In the genomic region with DNA sequence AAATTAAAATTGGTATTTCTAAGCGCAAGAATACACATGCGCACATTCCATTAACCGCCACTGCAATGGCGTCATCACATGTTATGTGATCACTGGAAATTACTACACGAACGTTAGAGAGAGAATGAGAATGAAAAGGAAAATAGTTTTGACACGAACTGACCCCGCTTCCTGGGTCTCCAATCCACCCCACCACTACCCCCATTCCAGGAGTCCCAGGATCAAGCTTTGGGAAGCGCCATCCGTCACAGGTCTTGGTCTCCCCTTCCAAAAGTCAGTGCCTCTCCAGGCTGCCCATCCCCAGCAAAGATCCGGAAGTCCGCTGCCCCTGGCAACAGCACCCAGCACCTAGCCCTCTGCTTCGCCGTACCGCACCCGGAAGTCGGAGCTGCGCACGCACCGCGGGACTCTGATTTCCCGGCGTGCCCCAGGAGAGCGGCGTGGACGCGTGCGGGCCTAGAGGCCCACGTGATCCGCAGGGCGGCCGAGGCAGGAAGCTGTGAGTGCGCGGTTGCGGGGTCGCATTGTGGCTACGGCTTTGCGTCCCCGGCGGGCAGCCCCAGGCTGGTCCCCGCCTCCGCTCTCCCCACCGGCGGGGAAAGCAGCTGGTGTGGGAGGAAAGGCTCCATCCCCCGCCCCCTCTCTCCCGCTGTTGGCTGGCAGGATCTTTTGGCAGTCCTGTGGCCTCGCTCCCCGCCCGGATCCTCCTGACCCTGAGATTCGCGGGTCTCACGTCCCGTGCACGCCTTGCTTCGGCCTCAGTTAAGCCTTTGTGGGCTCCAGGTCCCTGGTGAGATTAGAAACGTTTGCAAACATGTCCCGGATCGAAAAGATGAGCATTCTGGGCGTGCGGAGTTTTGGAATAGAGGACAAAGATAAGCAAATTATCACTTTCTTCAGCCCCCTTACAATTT, we compare ENCODE assay signal across 1 cellular context.
A peak's percentile ranks its signal among the peaks of the same experiment; 100 is the strongest.
TF ChIP-seq lines count a peak whose summit lies in the region.

Gene RAD50 (plus strand): TSS at position 467 of the 914 bp plus-strand sequence. CDS start 348 bp downstream, at position 815.

TF ChIP-seq in HepG2, 621 proteins besides CTCF, POLR2A, EP300 and RAD21 (continued from another document and continues in another):
- TF ChIP-seq, protein P1, sequence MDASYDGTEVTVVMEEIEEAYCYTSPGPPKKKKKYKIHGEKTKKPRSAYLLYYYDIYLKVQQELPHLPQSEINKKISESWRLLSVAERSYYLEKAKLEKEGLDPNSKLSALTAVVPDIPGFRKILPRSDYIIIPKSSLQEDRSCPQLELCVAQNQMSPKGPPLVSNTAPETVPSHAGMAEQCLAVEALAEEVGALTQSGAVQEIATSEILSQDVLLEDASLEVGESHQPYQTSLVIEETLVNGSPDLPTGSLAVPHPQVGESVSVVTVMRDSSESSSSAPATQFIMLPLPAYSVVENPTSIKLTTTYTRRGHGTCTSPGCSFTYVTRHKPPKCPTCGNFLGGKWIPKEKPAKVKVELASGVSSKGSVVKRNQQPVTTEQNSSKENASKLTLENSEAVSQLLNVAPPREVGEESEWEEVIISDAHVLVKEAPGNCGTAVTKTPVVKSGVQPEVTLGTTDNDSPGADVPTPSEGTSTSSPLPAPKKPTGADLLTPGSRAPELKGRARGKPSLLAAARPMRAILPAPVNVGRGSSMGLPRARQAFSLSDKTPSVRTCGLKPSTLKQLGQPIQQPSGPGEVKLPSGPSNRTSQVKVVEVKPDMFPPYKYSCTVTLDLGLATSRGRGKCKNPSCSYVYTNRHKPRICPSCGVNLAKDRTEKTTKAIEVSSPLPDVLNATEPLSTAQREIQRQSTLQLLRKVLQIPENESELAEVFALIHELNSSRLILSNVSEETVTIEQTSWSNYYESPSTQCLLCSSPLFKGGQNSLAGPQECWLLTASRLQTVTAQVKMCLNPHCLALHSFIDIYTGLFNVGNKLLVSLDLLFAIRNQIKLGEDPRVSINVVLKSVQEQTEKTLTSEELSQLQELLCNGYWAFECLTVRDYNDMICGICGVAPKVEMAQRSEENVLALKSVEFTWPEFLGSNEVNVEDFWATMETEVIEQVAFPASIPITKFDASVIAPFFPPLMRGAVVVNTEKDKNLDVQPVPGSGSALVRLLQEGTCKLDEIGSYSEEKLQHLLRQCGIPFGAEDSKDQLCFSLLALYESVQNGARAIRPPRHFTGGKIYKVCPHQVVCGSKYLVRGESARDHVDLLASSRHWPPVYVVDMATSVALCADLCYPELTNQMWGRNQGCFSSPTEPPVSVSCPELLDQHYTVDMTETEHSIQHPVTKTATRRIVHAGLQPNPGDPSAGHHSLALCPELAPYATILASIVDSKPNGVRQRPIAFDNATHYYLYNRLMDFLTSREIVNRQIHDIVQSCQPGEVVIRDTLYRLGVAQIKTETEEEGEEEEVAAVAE (CRISPR knock-in tag; IDR thresholded peaks at IDR 0.05; ENCODE audit: borderline replicate concordance) = peak; percentile 89
- TF ChIP-seq, protein P2, sequence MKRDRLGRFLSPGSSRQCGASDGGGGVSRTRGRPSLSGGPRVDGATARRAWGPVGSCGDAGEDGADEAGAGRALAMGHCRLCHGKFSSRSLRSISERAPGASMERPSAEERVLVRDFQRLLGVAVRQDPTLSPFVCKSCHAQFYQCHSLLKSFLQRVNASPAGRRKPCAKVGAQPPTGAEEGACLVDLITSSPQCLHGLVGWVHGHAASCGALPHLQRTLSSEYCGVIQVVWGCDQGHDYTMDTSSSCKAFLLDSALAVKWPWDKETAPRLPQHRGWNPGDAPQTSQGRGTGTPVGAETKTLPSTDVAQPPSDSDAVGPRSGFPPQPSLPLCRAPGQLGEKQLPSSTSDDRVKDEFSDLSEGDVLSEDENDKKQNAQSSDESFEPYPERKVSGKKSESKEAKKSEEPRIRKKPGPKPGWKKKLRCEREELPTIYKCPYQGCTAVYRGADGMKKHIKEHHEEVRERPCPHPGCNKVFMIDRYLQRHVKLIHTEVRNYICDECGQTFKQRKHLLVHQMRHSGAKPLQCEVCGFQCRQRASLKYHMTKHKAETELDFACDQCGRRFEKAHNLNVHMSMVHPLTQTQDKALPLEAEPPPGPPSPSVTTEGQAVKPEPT (CRISPR knock-in tag; IDR thresholded peaks at IDR 0.05; ENCODE audit: low read depth) = peak; percentile 73; the same call in 1 of the 2 replicates
- TF ChIP-seq MTF2 (CRISPR knock-in tag; IDR thresholded peaks at IDR 0.05; ENCODE audit: borderline replicate concordance) = peak; percentile 77; the same call in 1 of the 2 replicates
- TF ChIP-seq ZNF609 (CRISPR knock-in tag; IDR thresholded peaks at IDR 0.05; ENCODE audit: borderline replicate concordance) = peak; percentile 80
- TF ChIP-seq NR2F6 (IDR thresholded peaks at IDR 0.05) = no peak; the same call in 1 of the 2 replicates
- peak; percentile 77; the same call in 1 of the 2 replicates for TF ChIP-seq NR2F6 (CRISPR knock-in tag; IDR thresholded peaks at IDR 0.05)
- TF ChIP-seq, protein P3, sequence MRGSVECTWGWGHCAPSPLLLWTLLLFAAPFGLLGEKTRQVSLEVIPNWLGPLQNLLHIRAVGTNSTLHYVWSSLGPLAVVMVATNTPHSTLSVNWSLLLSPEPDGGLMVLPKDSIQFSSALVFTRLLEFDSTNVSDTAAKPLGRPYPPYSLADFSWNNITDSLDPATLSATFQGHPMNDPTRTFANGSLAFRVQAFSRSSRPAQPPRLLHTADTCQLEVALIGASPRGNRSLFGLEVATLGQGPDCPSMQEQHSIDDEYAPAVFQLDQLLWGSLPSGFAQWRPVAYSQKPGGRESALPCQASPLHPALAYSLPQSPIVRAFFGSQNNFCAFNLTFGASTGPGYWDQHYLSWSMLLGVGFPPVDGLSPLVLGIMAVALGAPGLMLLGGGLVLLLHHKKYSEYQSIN (CRISPR knock-in tag; IDR thresholded peaks at IDR 0.05; ENCODE audit: borderline replicate concordance) = no peak
- TF ChIP-seq ZFP36L2 (CRISPR knock-in tag; IDR thresholded peaks at IDR 0.05) = 0 out of 2 replicates have a peak, but pooled peaks have one; percentile 61
- TF ChIP-seq, protein P4, sequence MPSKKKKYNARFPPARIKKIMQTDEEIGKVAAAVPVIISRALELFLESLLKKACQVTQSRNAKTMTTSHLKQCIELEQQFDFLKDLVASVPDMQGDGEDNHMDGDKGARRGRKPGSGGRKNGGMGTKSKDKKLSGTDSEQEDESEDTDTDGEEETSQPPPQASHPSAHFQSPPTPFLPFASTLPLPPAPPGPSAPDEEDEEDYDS (CRISPR knock-in tag; IDR thresholded peaks at IDR 0.05) = peak; percentile 87
- TF ChIP-seq LRRFIP1 (CRISPR knock-in tag; conservative IDR thresholded peaks at IDR 0.05) = no peak
- TF ChIP-seq ZNF83 (CRISPR knock-in tag; IDR thresholded peaks at IDR 0.05; ENCODE audit: borderline replicate concordance) = peak; percentile 93
- no peak for TF ChIP-seq ZKSCAN1 (IDR thresholded peaks at IDR 0.05; ENCODE audit: low read length)
- peak; percentile 67 for TF ChIP-seq KDM5A (IDR thresholded peaks at IDR 0.05; ENCODE audit: borderline replicate concordance, low read length)
- peak; percentile 74; the same call in 1 of the 2 replicates for TF ChIP-seq ZNF160 (CRISPR knock-in tag; IDR thresholded peaks at IDR 0.05)
- peak; percentile 88 for TF ChIP-seq ZNF232 (CRISPR knock-in tag; IDR thresholded peaks at IDR 0.05; ENCODE audit: borderline replicate concordance)
- TF ChIP-seq HMG20A (CRISPR knock-in tag; IDR thresholded peaks at IDR 0.05; ENCODE audit: borderline replicate concordance) = peak; percentile 47; the same call in 1 of the 2 replicates
- TF ChIP-seq ZNF782 (CRISPR knock-in tag; IDR thresholded peaks at IDR 0.05; ENCODE audit: borderline replicate concordance) = no peak; the same call in 1 of the 2 replicates
- TF ChIP-seq, protein P5, sequence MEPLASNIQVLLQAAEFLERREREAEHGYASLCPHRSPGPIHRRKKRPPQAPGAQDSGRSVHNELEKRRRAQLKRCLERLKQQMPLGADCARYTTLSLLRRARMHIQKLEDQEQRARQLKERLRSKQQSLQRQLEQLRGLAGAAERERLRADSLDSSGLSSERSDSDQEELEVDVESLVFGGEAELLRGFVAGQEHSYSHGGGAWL (CRISPR knock-in tag; IDR thresholded peaks at IDR 0.05) = peak; percentile 98
- TF ChIP-seq ZNF292 (CRISPR knock-in tag; IDR thresholded peaks at IDR 0.05; ENCODE audit: borderline replicate concordance, low read depth) = peak; percentile 81; the same call in 1 of the 2 replicates
- TF ChIP-seq ZBTB3 (CRISPR knock-in tag; IDR thresholded peaks at IDR 0.05; ENCODE audit: borderline replicate concordance, low read depth) = 0 out of 2 replicates have a peak, but pooled peaks have one; percentile 60
- no peak for TF ChIP-seq RORA (CRISPR knock-in tag; IDR thresholded peaks at IDR 0.05)
- TF ChIP-seq ZC3H13 (CRISPR knock-in tag; IDR thresholded peaks at IDR 0.05) = peak; percentile 98
- no peak for TF ChIP-seq TCF7 (IDR thresholded peaks at IDR 0.05; ENCODE audit: low read depth)
- TF ChIP-seq ZNF367 (CRISPR knock-in tag; IDR thresholded peaks at IDR 0.05; ENCODE audit: borderline replicate concordance) = no peak; the same call in 1 of the 2 replicates
- TF ChIP-seq ZNF383 (CRISPR knock-in tag; IDR thresholded peaks at IDR 0.05; ENCODE audit: borderline replicate concordance) = no peak; the same call in 1 of the 2 replicates
- TF ChIP-seq RARA (CRISPR knock-in tag; IDR thresholded peaks at IDR 0.05) = peak; percentile 75
- TF ChIP-seq ZNF740 (CRISPR knock-in tag; IDR thresholded peaks at IDR 0.05) = peak; percentile 47; the same call in 1 of the 2 replicates
- peak; percentile 95 for TF ChIP-seq ZNF589 (CRISPR knock-in tag; conservative IDR thresholded peaks at IDR 0.05)
- TF ChIP-seq, protein P6, sequence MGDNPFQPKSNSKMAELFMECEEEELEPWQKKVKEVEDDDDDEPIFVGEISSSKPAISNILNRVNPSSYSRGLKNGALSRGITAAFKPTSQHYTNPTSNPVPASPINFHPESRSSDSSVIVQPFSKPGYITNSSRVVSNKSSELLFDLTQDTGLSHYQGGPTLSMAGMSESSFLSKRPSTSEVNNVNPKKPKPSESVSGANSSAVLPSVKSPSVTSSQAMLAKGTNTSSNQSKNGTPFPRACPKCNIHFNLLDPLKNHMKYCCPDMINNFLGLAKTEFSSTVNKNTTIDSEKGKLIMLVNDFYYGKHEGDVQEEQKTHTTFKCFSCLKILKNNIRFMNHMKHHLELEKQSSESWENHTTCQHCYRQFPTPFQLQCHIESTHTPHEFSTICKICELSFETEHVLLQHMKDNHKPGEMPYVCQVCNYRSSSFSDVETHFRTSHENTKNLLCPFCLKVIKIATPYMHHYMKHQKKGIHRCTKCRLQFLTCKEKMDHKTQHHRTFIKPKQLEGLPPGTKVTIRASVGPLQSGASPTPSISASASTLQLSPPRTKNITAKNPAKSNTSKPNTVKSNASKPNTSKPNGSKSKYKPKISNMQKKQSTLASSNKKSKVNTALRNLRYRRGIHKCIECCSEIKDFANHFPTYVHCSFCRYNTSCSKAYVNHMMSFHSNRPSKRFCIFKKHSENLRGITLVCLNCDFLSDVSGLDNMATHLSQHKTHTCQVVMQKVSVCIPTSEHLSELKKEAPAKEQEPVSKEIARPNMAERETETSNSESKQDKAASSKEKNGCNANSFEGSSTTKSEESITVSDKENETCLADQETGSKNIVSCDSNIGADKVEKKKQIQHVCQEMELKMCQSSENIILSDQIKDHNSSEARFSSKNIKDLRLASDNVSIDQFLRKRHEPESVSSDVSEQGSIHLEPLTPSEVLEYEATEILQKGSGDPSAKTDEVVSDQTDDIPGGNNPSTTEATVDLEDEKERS (CRISPR knock-in tag; IDR thresholded peaks at IDR 0.05) = peak; percentile 62; the same call in 1 of the 2 replicates
